8 cellular contexts compared by ENCODE assay signal in the genomic region with DNA sequence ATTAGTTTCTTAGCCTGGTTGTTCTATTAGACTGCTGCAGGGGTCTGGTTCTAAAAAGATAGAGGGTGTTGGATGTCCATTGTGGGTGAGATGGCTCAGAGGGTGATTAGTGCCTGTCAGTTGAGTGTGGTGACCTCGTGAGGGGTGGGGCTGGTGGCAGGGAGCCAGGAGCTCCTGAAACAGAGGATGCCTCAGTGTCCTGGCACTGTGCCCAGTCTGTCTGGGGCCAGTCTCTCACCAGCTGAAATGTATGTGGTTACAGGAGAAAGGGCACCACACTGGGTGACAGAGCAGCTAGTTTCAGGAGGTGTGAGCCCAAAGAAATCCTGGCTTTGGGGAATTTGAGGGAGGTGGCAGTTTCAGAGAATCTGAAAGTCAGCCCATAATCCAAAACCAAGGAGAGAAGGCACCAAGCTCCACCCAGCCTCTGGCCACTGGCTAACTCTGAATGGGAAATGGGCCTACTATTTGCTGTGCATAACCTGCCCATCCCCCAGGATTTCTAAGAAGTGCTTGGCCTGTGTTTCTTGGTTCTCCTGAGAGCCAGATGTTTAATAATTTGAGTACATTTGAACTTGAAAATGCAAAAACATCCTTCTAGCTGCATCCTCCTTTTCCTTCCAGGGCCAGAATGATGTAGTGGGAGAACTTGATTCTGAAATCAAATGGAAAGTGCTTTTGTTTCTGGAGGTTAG.
DNase-seq lines count a peak whose midpoint lies in the region; ATAC-seq and TF ChIP-seq lines count a peak whose summit lies in the region.

No MANE protein-coding gene starts in this region.

- H3K9me3 Mint-ChIP-seq in activated naive CD4-positive, alpha-beta T cell treated with anti-CD3 and anti-CD28 coated beads for 36 hours = peaks cover 8% of the 10 kb centered on the region
- H3K9me3 Mint-ChIP-seq in stimulated activated naive B cell treated with anti-CD40 and anti-IgM and Interleukin-4, amounts not matched to agents 10 μg/mL and 1 μg/mL and 100 μg/mL, for 72 hours = peaks cover 9 to 16% of the 10 kb centered on the region in 2 donors

- DNase-seq in activated naive CD4-positive, alpha-beta T cell treated with anti-CD3 and anti-CD28 coated beads for 36 hours = peak; percentile 53
- no peak for DNase-seq in activated naive CD4-positive, alpha-beta T cell (lab: John Stamatoyannopoulos, UW)
- peak; percentile 47 for DNase-seq in NCI-H226
- DNase-seq in activated T-cell treated with anti-CD3 and anti-CD28 coated beads, Interleukin-2, amount 50 U/mL, for 1 hour = peak; percentile 48
- peak; percentile 72 for DNase-seq in right atrium auricular region (ENCODE audit: low spot score)
- peak; percentile 67 for DNase-seq in stimulated activated naive B cell treated with anti-CD40 and anti-IgM and Interleukin-4, amounts not matched to agents 10 μg/mL and 1 μg/mL and 100 μg/mL, for 72 hours
- no peak for DNase-seq in iPS-NIHi11 (ENCODE audit: low spot score)

- peaks cover 0 to 26% of the 10 kb centered on the region in 2 donors for H3K4me1 ChIP-seq in right atrium auricular region

- no peak overlapping the region for H3K4me3 Mint-ChIP-seq in activated naive CD4-positive, alpha-beta T cell treated with anti-CD3 and anti-CD28 coated beads for 36 hours
- H3K4me3 Mint-ChIP-seq in stimulated activated naive B cell treated with anti-CD40 and anti-IgM and Interleukin-4, amounts not matched to agents 10 μg/mL and 1 μg/mL and 100 μg/mL, for 72 hours = no peak overlapping the region

- H3K36me3 ChIP-seq in right atrium auricular region = no peaks in the 10 kb centered on the region

- CTCF ChIA-PET in activated naive CD4-positive, alpha-beta T cell treated with anti-CD3 and anti-CD28 coated beads for 36 hours (lab: Charles Lee) = interaction anchor here (0.7 to 1.3 kb wide), 2 partner anchors 18 to 97 kb away, joined by 3 read pairs; no protein-coding TSS in a partner anchor

- peak; percentile 81 for ATAC-seq in HG03439 (IDR thresholded peaks at IDR 0.05; ENCODE audit: unreplicated experiment)
- peak; percentile 93 to 94 for ATAC-seq in stimulated activated naive B cell treated with anti-CD40 and anti-IgM and Interleukin-4, amounts not matched to agents 10 μg/mL and 1 μg/mL and 100 μg/mL, for 72 hours (replicated peaks)

- H3K27me3 Mint-ChIP-seq in activated naive CD4-positive, alpha-beta T cell treated with anti-CD3 and anti-CD28 coated beads for 36 hours (ENCODE audit: low read depth) = no peaks in the 10 kb centered on the region
- H3K27me3 Mint-ChIP-seq in stimulated activated naive B cell treated with anti-CD40 and anti-IgM and Interleukin-4, amounts not matched to agents 10 μg/mL and 1 μg/mL and 100 μg/mL, for 72 hours = no peaks in the 10 kb centered on the region

- H3K27ac ChIP-seq in right atrium auricular region = peak overlapping the region in 1 of 2 donors; percentile 48

- TF ChIP-seq CTCF in right atrium auricular region (IDR thresholded peaks at IDR 0.05) = no peak

- peaks cover 0 to 14% of the 10 kb centered on the region in 2 donors for H3K9me3 ChIP-seq in right atrium auricular region

- no peaks in the 10 kb centered on the region for H3K27me3 ChIP-seq in right atrium auricular region

- intact Hi-C loops in activated naive CD4-positive, alpha-beta T cell treated with anti-CD3 and anti-CD28 coated beads for 36 hours (cut with micrococcal nuclease) = no loop called here

- H3K4me3 ChIP-seq in right atrium auricular region = no peak overlapping the region

- H3K27ac Mint-ChIP-seq in activated naive CD4-positive, alpha-beta T cell treated with anti-CD3 and anti-CD28 coated beads for 36 hours = no peak overlapping the region
- H3K27ac Mint-ChIP-seq in stimulated activated naive B cell treated with anti-CD40 and anti-IgM and Interleukin-4, amounts not matched to agents 10 μg/mL and 1 μg/mL and 100 μg/mL, for 72 hours = no peak overlapping the region

- peaks cover 4% of the 10 kb centered on the region for H3K4me1 Mint-ChIP-seq in activated naive CD4-positive, alpha-beta T cell treated with anti-CD3 and anti-CD28 coated beads for 36 hours (ENCODE audit: low read depth)
- H3K4me1 Mint-ChIP-seq in stimulated activated naive B cell treated with anti-CD40 and anti-IgM and Interleukin-4, amounts not matched to agents 10 μg/mL and 1 μg/mL and 100 μg/mL, for 72 hours = peaks cover 11 to 20% of the 10 kb centered on the region in 2 donors

- H3K36me3 Mint-ChIP-seq in activated naive CD4-positive, alpha-beta T cell treated with anti-CD3 and anti-CD28 coated beads for 36 hours (ENCODE audit: low read depth) = peaks cover 1% of the 10 kb centered on the region
- peaks cover 8 to 14% of the 10 kb centered on the region in 2 donors for H3K36me3 Mint-ChIP-seq in stimulated activated naive B cell treated with anti-CD40 and anti-IgM and Interleukin-4, amounts not matched to agents 10 μg/mL and 1 μg/mL and 100 μg/mL, for 72 hours

Comparison
In these comparisons a context has a peak if more than half of its experiments do, and no peak if none do; other contexts are left out.
1. DNase-seq: peak in activated naive CD4-positive, alpha-beta T cell treated with anti-CD3 and anti-CD28 coated beads for 36 hours (single experiment), NCI-H226 (single experiment), activated T-cell treated with anti-CD3 and anti-CD28 coated beads, Interleukin-2, amount 50 U/mL, for 1 hour (single experiment), right atrium auricular region (single experiment) and stimulated activated naive B cell treated with anti-CD40 and anti-IgM and Interleukin-4, amounts not matched to agents 10 μg/mL and 1 μg/mL and 100 μg/mL, for 72 hours (single experiment); none in activated naive CD4-positive, alpha-beta T cell (0 of 4) and iPS-NIHi11 (single experiment).